ENCODE assay signal across 14 cellular contexts in the genomic region with DNA sequence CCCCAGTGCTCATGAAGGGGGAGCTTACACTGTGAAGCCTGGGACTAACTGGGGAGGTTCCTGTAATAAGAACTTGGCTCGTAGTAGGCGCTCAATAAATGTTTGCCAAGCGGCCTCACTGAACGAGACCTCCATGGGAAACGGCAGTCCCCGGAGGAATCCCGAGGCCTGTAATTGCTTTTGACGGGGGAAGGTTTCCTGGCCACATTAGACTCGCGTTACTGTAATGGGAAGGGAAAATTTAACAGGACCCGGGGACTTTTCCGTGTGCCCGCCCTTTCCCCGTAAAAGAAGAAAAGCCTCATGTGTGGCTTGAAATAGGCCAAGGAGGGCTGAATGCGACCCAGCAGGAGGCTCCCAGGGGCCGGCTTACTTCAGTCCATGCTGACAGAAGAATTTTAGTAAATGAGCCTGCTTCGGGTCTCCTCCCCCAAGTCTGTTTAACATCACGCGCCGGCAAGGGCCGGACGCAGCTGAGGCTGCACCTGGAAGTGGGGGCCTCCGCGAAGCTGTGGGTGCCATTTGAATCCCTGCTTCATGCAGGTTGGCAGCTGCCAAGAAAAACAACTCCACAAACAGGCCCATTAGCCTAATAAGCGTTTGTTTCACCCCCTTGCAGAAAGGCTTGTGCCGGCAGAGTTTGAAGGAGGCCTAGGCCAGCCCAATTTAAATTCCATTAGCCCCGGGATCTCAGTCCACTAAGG. TPM values are rescaled to one million over a fixed set of nuclear protein-coding genes. Genes with fewer than 3 reads are reported as not detected.
A peak's percentile ranks its signal among the peaks of the same experiment; 100 is the strongest.
DNase-seq lines count a peak whose midpoint lies in the region; ATAC-seq, FAIRE-seq and TF ChIP-seq lines count a peak whose summit lies in the region.
"Had no signal": no experiment of that assay in that cellular context is flagged by ENCODE, and none has a peak within 500 bp of the region (broad histone marks: within the 10 kb centered on the region; RNA-seq: fewer than 3 reads in every experiment).

No MANE protein-coding gene starts in this region.

- H2BK12ac ChIP-seq in H9 (ENCODE audit: insufficient read length, low read depth, low read length) = no peak overlapping the region
- no peak overlapping the region for H2BK12ac ChIP-seq in trophoblast cell (ENCODE audit: low read length)

- H2AFZ ChIP-seq in H9 (ENCODE audit: low read length) (no peak overlapping the region), endothelial cell of umbilical vein (ENCODE audit: low read depth, low read length) (no peak overlapping the region), trophoblast cell (ENCODE audit: insufficient read depth, low read length, poor library complexity) (no peak overlapping the region)

- H2AK5ac ChIP-seq in H9 (ENCODE audit: insufficient read length, low read length) (no peak overlapping the region), trophoblast cell (ENCODE audit: low read length) (no peak overlapping the region)

- TF ChIP-seq POLR2A in endothelial cell of umbilical vein (IDR thresholded peaks at IDR 0.05; ENCODE audit: low read depth, low read length) (no peak), GM18505 (IDR thresholded peaks at IDR 0.05; ENCODE audit: borderline replicate concordance, extremely low read depth, insufficient read depth, insufficient read length) (no peak)

- peaks cover 5% of the 10 kb centered on the region; the same call in 1 of the 2 replicates for H3K4me1 ChIP-seq in H9 (ENCODE audit: insufficient read depth, low read length)
- H3K4me1 ChIP-seq in endothelial cell of umbilical vein (ENCODE audit: control insufficient read depth, extremely low read depth, insufficient read depth, low read length) = no peaks in the 10 kb centered on the region
- H3K4me1 ChIP-seq in trophoblast cell (ENCODE audit: control insufficient read depth in 1 of 2, insufficient read depth in 2 of 2, low read length in 2 of 2) = peaks cover 0 to 6% of the 10 kb centered on the region in 2 experiments
- H3K4me1 ChIP-seq: gastroesophageal sphincter had no signal

- H4K12ac ChIP-seq in trophoblast cell (ENCODE audit: low read depth, low read length) = no peak overlapping the region

- H3K79me1 ChIP-seq in H9 (ENCODE audit: insufficient read depth, low read depth, low read length, poor library complexity, severe bottlenecking) = no peaks in the 10 kb centered on the region
- H3K79me1 ChIP-seq in trophoblast cell (ENCODE audit: low read length) = no peaks in the 10 kb centered on the region

- FAIRE-seq in endothelial cell of umbilical vein (lab: Jason Lieb, UNC) (no peak), urothelium cell line (lab: Jason Lieb, UNC) (no peak)

- H4K91ac ChIP-seq in H9 (ENCODE audit: insufficient read length, low read depth, low read length) = peak overlapping the region; percentile 12
- no peak overlapping the region for H4K91ac ChIP-seq in trophoblast cell (ENCODE audit: low read depth, low read length)

- H3K36me3 Mint-ChIP-seq in H9 (ENCODE audit: insufficient read depth in 1 of 3, low read depth in 3 of 3) = peaks cover 0 to 4% (median 0%) of the 10 kb centered on the region in 3 experiments; a peak in 1 of 7 replicates
- H3K36me3 Mint-ChIP-seq: memory B cell had no signal

- no peaks in the 10 kb centered on the region for H3K9me1 ChIP-seq in endothelial cell of umbilical vein (replicated peaks; ENCODE audit: control insufficient read depth, extremely low read depth, insufficient read depth, low read length)

- BruUV-seq in endothelial cell of umbilical vein (replicated peaks; lab: Mats Ljungman, UMichigan) = no TSS peak

- WGBS in H9 (ENCODE audit: extremely low coverage, insufficient read length, low lambda C conversion rate) = no CpG with 5 or more reads among the region's 27 CpGs
- WGBS in trophoblast cell (ENCODE audit: extremely low coverage, insufficient coverage, insufficient read length) = no CpG with 5 or more reads among the region's 27 CpGs

- H3K9me3 ChIP-seq in H9 (ENCODE audit: control insufficient read depth, low read depth, low read length) (no peaks in the 10 kb centered on the region), endothelial cell of umbilical vein (replicated peaks; ENCODE audit: control insufficient read depth, insufficient read depth, low read length) (no peaks in the 10 kb centered on the region), trophoblast cell (ENCODE audit: insufficient read depth, low read depth, low read length) (no peaks in the 10 kb centered on the region)
- H3K9me3 ChIP-seq: gastroesophageal sphincter had no signal

- peak overlapping the region; percentile 24 to 55; a peak in 3 of 5 replicates for H3K4me3 Mint-ChIP-seq in H9
- H3K4me3 Mint-ChIP-seq: activated CD4-positive, alpha-beta T cell treated with anti-CD3 and anti-CD28 coated beads for 36 hours; CD4-positive, alpha-beta memory T cell; memory B cell had no signal

- H3K9me3 Mint-ChIP-seq in H9 = no peaks in the 10 kb centered on the region
- H3K9me3 Mint-ChIP-seq: CD4-positive, alpha-beta memory T cell had no signal

- H2BK120ac ChIP-seq in H9 (ENCODE audit: low read depth, low read length, poor library complexity, severe bottlenecking) = no peak overlapping the region
- no peak overlapping the region for H2BK120ac ChIP-seq in trophoblast cell (ENCODE audit: insufficient read depth, low read length, poor library complexity)

- H2BK15ac ChIP-seq in H9 (ENCODE audit: low read depth, low read length) = no peak overlapping the region

- no peak for ATAC-seq in GM18505 (IDR thresholded peaks at IDR 0.05; ENCODE audit: unreplicated experiment)
- ATAC-seq in HG03175 (IDR thresholded peaks at IDR 0.05; ENCODE audit: unreplicated experiment) = no peak
- ATAC-seq: activated CD4-positive, alpha-beta T cell treated with anti-CD3 and anti-CD28 coated beads for 36 hours; gastroesophageal sphincter had no signal

- H3K23ac ChIP-seq in H9 (ENCODE audit: insufficient read length, low read depth, low read length) = no peak overlapping the region
- no peak overlapping the region for H3K23ac ChIP-seq in trophoblast cell (ENCODE audit: low read length)

- dilution Hi-C loops in endothelial cell of umbilical vein (cut with MboI; ENCODE audit: extremely low pct_ligation_motif_present, low sequenced_read_pairs) = no loop called here

- no peaks in the 10 kb centered on the region; the same call in 1 of the 2 replicates for H3K27me3 Mint-ChIP-seq in H9 (ENCODE audit: low read depth)
- H3K27me3 Mint-ChIP-seq: activated CD4-positive, alpha-beta T cell treated with anti-CD3 and anti-CD28 coated beads for 36 hours; CD4-positive, alpha-beta memory T cell had no signal

- peaks cover 24 to 32% of the 10 kb centered on the region in 2 experiments for H3K4me1 Mint-ChIP-seq in H9
- H3K4me1 Mint-ChIP-seq: activated CD4-positive, alpha-beta T cell treated with anti-CD3 and anti-CD28 coated beads for 36 hours; CD4-positive, alpha-beta memory T cell; memory B cell had no signal

- H4K20me1 ChIP-seq in H9 (ENCODE audit: control insufficient read depth, insufficient read depth, insufficient read length) = no peaks in the 10 kb centered on the region
- no peaks in the 10 kb centered on the region for H4K20me1 ChIP-seq in endothelial cell of umbilical vein (replicated peaks; ENCODE audit: control insufficient read depth, extremely low read depth, insufficient read depth, low read length)

- H3K27ac Mint-ChIP-seq in H9 = peak overlapping the region; percentile 89 to 99 (median 97)
- H3K27ac Mint-ChIP-seq: activated CD4-positive, alpha-beta T cell treated with anti-CD3 and anti-CD28 coated beads for 36 hours; memory B cell had no signal

- H3K79me2 ChIP-seq in H9 (ENCODE audit: insufficient read depth, low read length) (no peaks in the 10 kb centered on the region), endothelial cell of umbilical vein (ENCODE audit: control insufficient read depth, insufficient read depth, low read length) (no peaks in the 10 kb centered on the region), trophoblast cell (ENCODE audit: control insufficient read depth, insufficient read depth, low read length, poor library complexity) (no peaks in the 10 kb centered on the region)

- H3K18ac ChIP-seq in H9 (ENCODE audit: insufficient read length, low read depth, low read length) (peak overlapping the region; percentile 86), trophoblast cell (ENCODE audit: low read length) (no peak overlapping the region)

- H3K36me3 ChIP-seq in endothelial cell of umbilical vein (ENCODE audit: control insufficient read depth in 2 of 2, extremely low read depth in 1 of 2, insufficient read depth in 2 of 2, low read length in 2 of 2) (no peaks in the 10 kb centered on the region), trophoblast cell (ENCODE audit: control insufficient read depth in 1 of 2, insufficient read depth in 2 of 2, low read length in 2 of 2) (no peaks in the 10 kb centered on the region)
- H3K36me3 ChIP-seq: gastroesophageal sphincter had no signal

- H4K8ac ChIP-seq in H9 (replicated peaks; ENCODE audit: insufficient read length, low read depth, low read length) (no peak overlapping the region), trophoblast cell (ENCODE audit: low read depth, low read length) (no peak overlapping the region)

- H3K4me3 ChIP-seq in endothelial cell of umbilical vein (replicated peaks in 1 of 3; ENCODE audit: insufficient read depth in 1 of 3, low read depth in 1 of 3, low read length in 3 of 3) (no peak overlapping the region), trophoblast cell (ENCODE audit: low read depth, low read length) (peak overlapping the region; percentile 16)
- H3K4me3 ChIP-seq: gastroesophageal sphincter, skin epidermis had no signal

- no peak overlapping the region for H3T11ph ChIP-seq in H9 (ENCODE audit: low read length)

- POLR2A ChIA-PET in endothelial cell of umbilical vein (lab: Charles Lee) = no interaction called here

- TF ChIP-seq CTCF in H9 (conservative IDR thresholded peaks at IDR 0.05) = no peak
- TF ChIP-seq CTCF in endothelial cell of umbilical vein (IDR thresholded peaks at IDR 0.05; ENCODE audit: extremely low read depth in 1 of 2, insufficient read depth in 1 of 2, low read depth in 1 of 2, low read length in 2 of 2) = no peak

- peak overlapping the region; percentile 27 for H3K14ac ChIP-seq in H9 (ENCODE audit: insufficient read depth, low read length)
- H3K14ac ChIP-seq in trophoblast cell (ENCODE audit: low read length) = no peak overlapping the region

- H3K4ac ChIP-seq in H9 (ENCODE audit: low read depth, low read length) (no peak overlapping the region), trophoblast cell (ENCODE audit: low read depth, low read length) (no peak overlapping the region)

- CTCF ChIA-PET in endothelial cell of umbilical vein (lab: Charles Lee) = interaction anchor here (0.9 kb wide), 1 partner anchor 30 kb away, joined by 4 read pairs; no protein-coding TSS in a partner anchor

- no peaks in the 10 kb centered on the region for H3K23me2 ChIP-seq in H9 (ENCODE audit: insufficient read length, low read depth, low read length, poor library complexity, severe bottlenecking)

- H3K9ac ChIP-seq in H9 (ENCODE audit: extremely low read depth, insufficient read length, low read length) (no peak overlapping the region), endothelial cell of umbilical vein (replicated peaks; ENCODE audit: extremely low read depth, insufficient read depth, low read length) (no peak overlapping the region), trophoblast cell (ENCODE audit: low read length) (peak overlapping the region; percentile 36)

- H2BK5ac ChIP-seq in H9 (ENCODE audit: insufficient read length, low read length) (peak overlapping the region; percentile 6), trophoblast cell (ENCODE audit: low read depth, low read length, poor library complexity) (no peak overlapping the region)

- H2BK20ac ChIP-seq in H9 (ENCODE audit: low read depth, low read length, poor library complexity, severe bottlenecking) = no peak overlapping the region

- no peak overlapping the region for H3K56ac ChIP-seq in H9 (ENCODE audit: insufficient read length, low read depth, low read length)

- H3K4me2 ChIP-seq in H9 (ENCODE audit: insufficient read depth, insufficient read length, low read length) (peak overlapping the region; percentile 2), endothelial cell of umbilical vein (ENCODE audit: insufficient read depth, low read length) (no peak overlapping the region), trophoblast cell (ENCODE audit: low read length) (peak overlapping the region; percentile 46)

- no peaks in the 10 kb centered on the region for H3K27me3 ChIP-seq in H9 (ENCODE audit: insufficient read depth, low read length)
- no peaks in the 10 kb centered on the region for H3K27me3 ChIP-seq in endothelial cell of umbilical vein (ENCODE audit: control insufficient read depth in 2 of 2, insufficient read depth in 2 of 2, low read length in 2 of 2)
- no peaks in the 10 kb centered on the region for H3K27me3 ChIP-seq in trophoblast cell (ENCODE audit: insufficient read depth, low read length)

- H3K27ac ChIP-seq in H9 (ENCODE audit: insufficient read length, low read depth, low read length) = peak overlapping the region; percentile 85
- no peak overlapping the region for H3K27ac ChIP-seq in endothelial cell of umbilical vein (ENCODE audit: insufficient read depth, low read depth, low read length)
- no peak overlapping the region for H3K27ac ChIP-seq in trophoblast cell (ENCODE audit: low read depth, low read length)
- H3K27ac ChIP-seq: gastroesophageal sphincter had no signal

- DNase-seq in H9 = peak; percentile 92
- peak; percentile 97 for DNase-seq in NCI-H69 (lab: John Stamatoyannopoulos, UW)
- DNase-seq in endothelial cell of umbilical vein (ENCODE audit: low read depth, low spot score) = peak; percentile 85
- DNase-seq in trophoblast cell = no peak
- DNase-seq in HuH-7.5 (ENCODE audit: low spot score) = no peak
- DNase-seq in urothelium cell line (ENCODE audit: low spot score) = no peak
- DNase-seq: activated CD4-positive, alpha-beta T cell treated with anti-CD3 and anti-CD28 coated beads for 36 hours; CD4-positive, alpha-beta memory T cell; cortex of kidney had no signal

- intact Hi-C loops in endothelial cell of umbilical vein (cut with micrococcal nuclease) = no loop called here

- H4K5ac ChIP-seq in H9 (ENCODE audit: insufficient read length, low read depth, low read length) = no peak overlapping the region

RNA-seq across cellular contexts. Expression of gene PWP1, which starts 39.8 kb away (rescaled TPM):
- 49.7 and 53.3 TPM in 2 replicates for total RNA-seq in H9 (2021)
- total RNA-seq in endothelial cell of umbilical vein = 68.6 and 70.8 TPM in 2 replicates
- polyA plus RNA-seq in endothelial cell of umbilical vein = 76.8 and 154 TPM in 2 replicates
- polyA plus RNA-seq in endothelial cell of umbilical vein (2011; cell fraction: cytosol; rRNA removed) = 167 and 241 TPM in 2 replicates
- 122 and 217 TPM in 2 replicates for polyA plus RNA-seq in endothelial cell of umbilical vein (2011; cell fraction: nucleus; rRNA removed)
- polyA plus RNA-seq in endothelial cell of umbilical vein (2012) = 83.4 and 107 TPM in 2 replicates
- 46.2 and 52.3 TPM in 2 replicates for polyA minus RNA-seq in endothelial cell of umbilical vein
- polyA minus RNA-seq in endothelial cell of umbilical vein (2011; cell fraction: cytosol; rRNA and poly(A)+ RNA removed) = 34.9 TPM
- 23.5 and 33.9 TPM in 2 replicates for polyA minus RNA-seq in endothelial cell of umbilical vein (2011; cell fraction: nucleus; rRNA and poly(A)+ RNA removed)
- 31.2 and 32.4 TPM in 2 replicates for polyA plus RNA-seq in trophoblast cell (2013)

Comparison
In these comparisons a context has a peak if more than half of its experiments do, and no peak if none do; other contexts are left out.
1. DNase-seq: peak in H9 (single experiment), NCI-H69 (single experiment) and endothelial cell of umbilical vein (single experiment); none in trophoblast cell (0 of 2), HuH-7.5 (single experiment) and urothelium cell line (single experiment).